27 cellular contexts compared by ENCODE assay signal in genomic region chr4:75505630-75506029, GRCh38. TPM values are rescaled to one million over a fixed set of nuclear protein-coding genes. Genes with fewer than 3 reads are reported as not detected.
DNase-seq lines count a peak whose midpoint lies in the region; ATAC-seq and TF ChIP-seq lines count a peak whose summit lies in the region.
"Had no signal": no experiment of that assay in that cellular context is flagged by ENCODE, and none has a peak within 500 bp of the region (broad histone marks: within the 10 kb centered on the region; RNA-seq: fewer than 3 reads in every experiment).

No MANE protein-coding gene starts in this region.

- H3K4me2 ChIP-seq in hepatocyte = peak overlapping the region; percentile 61
- H3K4me2 ChIP-seq: GM23338 had no signal

- no peak for ATAC-seq in activated CD8-positive, alpha-beta T cell treated with anti-CD3 and anti-CD28 coated beads for 36 hours
- no peak for ATAC-seq in activated CD8-positive, alpha-beta T cell treated with anti-CD3 and anti-CD28 coated beads, Interleukin-2, amount 10 ng/mL, durations not matched to agents 7 days and 5 days
- ATAC-seq in stimulated activated effector memory CD8-positive, alpha-beta T cell treated with anti-CD3 and anti-CD28 coated beads, Interleukin-12 subunit alpha, Interleukin-12 subunit beta, amount 100 ng/mL, for 72 hours = no peak
- ATAC-seq in GM19452 (IDR thresholded peaks at IDR 0.05; ENCODE audit: unreplicated experiment) = no peak
- ATAC-seq: GM23338 had no signal

- intact Hi-C loops in activated CD8-positive, alpha-beta T cell treated with anti-CD3 and anti-CD28 coated beads for 36 hours (cut with micrococcal nuclease) = no loop called here
- intact Hi-C loops in uterus (cut with DNase I; ENCODE audit: low total_unique reads) = no loop called here
- intact Hi-C loops in cardiac septum (cut with DNase I) = no loop called here

- H3K9me3 Mint-ChIP-seq in activated CD8-positive, alpha-beta T cell treated with anti-CD3 and anti-CD28 coated beads for 36 hours = no peaks in the 10 kb centered on the region
- no peaks in the 10 kb centered on the region for H3K9me3 Mint-ChIP-seq in activated CD8-positive, alpha-beta T cell treated with anti-CD3 and anti-CD28 coated beads, Interleukin-2, amount 10 ng/mL, durations not matched to agents 7 days and 5 days (ENCODE audit: insufficient read depth)
- H3K9me3 Mint-ChIP-seq in stimulated activated effector memory CD8-positive, alpha-beta T cell treated with anti-CD3 and anti-CD28 coated beads, Interleukin-12 subunit alpha, Interleukin-12 subunit beta, amount 100 ng/mL, for 72 hours = no peaks in the 10 kb centered on the region
- H3K9me3 Mint-ChIP-seq: GM23338, HFFc6 had no signal

- H3K4me1 ChIP-seq in HEK293 (ENCODE audit: control insufficient read depth, insufficient read depth, low read length) = no peaks in the 10 kb centered on the region
- H3K4me1 ChIP-seq in hepatocyte (ENCODE audit: insufficient read depth) = peaks cover 13% of the 10 kb centered on the region
- H3K4me1 ChIP-seq in uterus = no peaks in the 10 kb centered on the region
- H3K4me1 ChIP-seq: SJSA1 had no signal

- H3K79me2 ChIP-seq in hepatocyte = peaks cover 79% of the 10 kb centered on the region

- peak overlapping the region; percentile 46 for H3K27ac Mint-ChIP-seq in activated CD8-positive, alpha-beta T cell treated with anti-CD3 and anti-CD28 coated beads for 36 hours
- H3K27ac Mint-ChIP-seq in activated CD8-positive, alpha-beta T cell treated with anti-CD3 and anti-CD28 coated beads, Interleukin-2, amount 10 ng/mL, durations not matched to agents 7 days and 5 days = no peak overlapping the region
- peak overlapping the region; percentile 63 for H3K27ac Mint-ChIP-seq in stimulated activated effector memory CD8-positive, alpha-beta T cell treated with anti-CD3 and anti-CD28 coated beads, Interleukin-12 subunit alpha, Interleukin-12 subunit beta, amount 100 ng/mL, for 72 hours
- H3K27ac Mint-ChIP-seq: GM23338, H9, HFFc6 had no signal

- no peaks in the 10 kb centered on the region for H3K27me3 ChIP-seq in hepatocyte
- no peaks in the 10 kb centered on the region for H3K27me3 ChIP-seq in uterus
- H3K27me3 ChIP-seq: SJSA1 had no signal

- H3K27me3 Mint-ChIP-seq in activated CD8-positive, alpha-beta T cell treated with anti-CD3 and anti-CD28 coated beads for 36 hours = no peaks in the 10 kb centered on the region
- no peaks in the 10 kb centered on the region for H3K27me3 Mint-ChIP-seq in activated CD8-positive, alpha-beta T cell treated with anti-CD3 and anti-CD28 coated beads, Interleukin-2, amount 10 ng/mL, durations not matched to agents 7 days and 5 days (ENCODE audit: low read depth)

- CTCF ChIA-PET in activated CD8-positive, alpha-beta T cell treated with anti-CD3 and anti-CD28 coated beads for 36 hours (lab: Charles Lee) = interaction anchor here (1.0 to 1.3 kb wide), 2 partner anchors 8 to 219 kb away, joined by 3 to 6 read pairs; partner anchors contain the start of genes RCHY1, THAP6 and USO1
- CTCF ChIA-PET in activated CD8-positive, alpha-beta T cell treated with anti-CD3 and anti-CD28 coated beads, Interleukin-2, amount 10 ng/mL, durations not matched to agents 7 days and 5 days (lab: Charles Lee) = interaction anchor here (1.0 to 2.3 kb wide), 2 partner anchors 8 to 10 kb away, joined by 3 to 7 read pairs; no protein-coding TSS in a partner anchor
- CTCF ChIA-PET in HEK293 (lab: Yijun Ruan, JAX) = interaction anchor here (0.6 to 0.9 kb wide), 2 partner anchors 25 to 1410 kb away, joined by 3 read pairs; no protein-coding TSS in a partner anchor

- H3K4me3 ChIP-seq in HEK293 (ENCODE audit: low read depth, low read length) (no peak overlapping the region), hepatocyte (no peak overlapping the region), uterus (no peak overlapping the region)
- H3K4me3 ChIP-seq: GM23338, SJSA1 had no signal

- H3K27ac ChIP-seq in HEK293 (ENCODE audit: extremely low read depth, low read depth, low read length) = no peak overlapping the region
- peak overlapping the region; percentile 36 for H3K27ac ChIP-seq in hepatocyte
- H3K27ac ChIP-seq in uterus = no peak overlapping the region
- H3K27ac ChIP-seq: SJSA1 had no signal

- peaks cover 32% of the 10 kb centered on the region for H3K36me3 Mint-ChIP-seq in activated CD8-positive, alpha-beta T cell treated with anti-CD3 and anti-CD28 coated beads for 36 hours (ENCODE audit: low read depth)
- peaks cover 53% of the 10 kb centered on the region for H3K36me3 Mint-ChIP-seq in activated CD8-positive, alpha-beta T cell treated with anti-CD3 and anti-CD28 coated beads, Interleukin-2, amount 10 ng/mL, durations not matched to agents 7 days and 5 days (ENCODE audit: low read depth)
- peaks cover 93% of the 10 kb centered on the region for H3K36me3 Mint-ChIP-seq in stimulated activated effector memory CD8-positive, alpha-beta T cell treated with anti-CD3 and anti-CD28 coated beads, Interleukin-12 subunit alpha, Interleukin-12 subunit beta, amount 100 ng/mL, for 72 hours

- no peak for TF ChIP-seq POLR2A in uterus (IDR thresholded peaks at IDR 0.05)

- TF ChIP-seq CTCF in activated CD8-positive, alpha-beta T cell treated with anti-CD3 and anti-CD28 coated beads for 36 hours (IDR thresholded peaks at IDR 0.05) = no peak
- no peak for TF ChIP-seq CTCF in HEK293 (tag by site-specific recombination; IDR thresholded peaks at IDR 0.05)
- TF ChIP-seq CTCF in hepatocyte (IDR thresholded peaks at IDR 0.05; ENCODE audit: poor library complexity) = no peak
- no peak for TF ChIP-seq CTCF in uterus (IDR thresholded peaks at IDR 0.05)

- POLR2A ChIA-PET in activated CD8-positive, alpha-beta T cell treated with anti-CD3 and anti-CD28 coated beads for 36 hours (lab: Charles Lee) = no interaction called here
- POLR2A ChIA-PET in activated CD8-positive, alpha-beta T cell treated with anti-CD3 and anti-CD28 coated beads, Interleukin-2, amount 10 ng/mL, durations not matched to agents 7 days and 5 days (lab: Charles Lee) = interaction anchor here (1.7 kb wide), 1 partner anchor 9 kb away, joined by 9 read pairs; the partner anchor contains the start of genes RCHY1 and THAP6
- POLR2A ChIA-PET in HEK293 (lab: Yijun Ruan, JAX) = no interaction called here

- DNase-seq in activated CD8-positive, alpha-beta T cell treated with anti-CD3 and anti-CD28 coated beads for 36 hours = no peak
- DNase-seq in activated CD8-positive, alpha-beta T cell treated with anti-CD3 and anti-CD28 coated beads, Interleukin-2, amount 10 ng/mL, durations not matched to agents 7 days and 5 days = no peak
- DNase-seq in hepatocyte (ENCODE audit: low spot score) = no peak
- DNase-seq in stimulated activated effector memory CD8-positive, alpha-beta T cell treated with anti-CD3 and anti-CD28 coated beads, Interleukin-12 subunit alpha, Interleukin-12 subunit beta, amount 100 ng/mL, for 72 hours (ENCODE audit: low spot score in 2 of 2) = no peak
- DNase-seq in uterus = no peak
- DNase-seq in cardiac septum (ENCODE audit: low spot score) = no peak
- DNase-seq: 8988T, ACHN, COR-L47, H9, HFFc6, IMR-90, KG1, NCI-H1048, NCI-H1417, NCI-H1694, NCI-H2029 treated with DMSO at 0.1 percent for 48 hours, NCI-H2227 treated with DMSO at 0.1 percent for 48 hours, NCI-H526 treated with DMSO at 0.1 percent for 48 hours, Right ventricle myocardium superior, RPMI8226 had no signal

- peaks cover 3% of the 10 kb centered on the region for H4K20me1 ChIP-seq in hepatocyte (ENCODE audit: insufficient read depth, poor library complexity, severe bottlenecking)

- peaks cover 25% of the 10 kb centered on the region for H3K4me1 Mint-ChIP-seq in activated CD8-positive, alpha-beta T cell treated with anti-CD3 and anti-CD28 coated beads for 36 hours (ENCODE audit: low read depth)
- H3K4me1 Mint-ChIP-seq in activated CD8-positive, alpha-beta T cell treated with anti-CD3 and anti-CD28 coated beads, Interleukin-2, amount 10 ng/mL, durations not matched to agents 7 days and 5 days (ENCODE audit: low read depth) = peaks cover 14% of the 10 kb centered on the region
- peaks cover 40% of the 10 kb centered on the region for H3K4me1 Mint-ChIP-seq in stimulated activated effector memory CD8-positive, alpha-beta T cell treated with anti-CD3 and anti-CD28 coated beads, Interleukin-12 subunit alpha, Interleukin-12 subunit beta, amount 100 ng/mL, for 72 hours

- H3K36me3 ChIP-seq in HEK293 (ENCODE audit: control insufficient read depth in 2 of 2, insufficient read depth in 1 of 2, low read length in 2 of 2) (peaks cover 5 to 51% of the 10 kb centered on the region in 2 experiments; a peak in 2 of 3 replicates), hepatocyte (replicated peaks; ENCODE audit: insufficient read depth, low read depth) (no peaks in the 10 kb centered on the region), uterus (no peaks in the 10 kb centered on the region)

- H3K9me3 ChIP-seq in HEK293 (ENCODE audit: control insufficient read depth, insufficient read depth, low read depth, low read length) (no peaks in the 10 kb centered on the region), hepatocyte (ENCODE audit: low read depth) (no peaks in the 10 kb centered on the region), uterus (no peaks in the 10 kb centered on the region)
- H3K9me3 ChIP-seq: SJSA1 had no signal

- H3K9me2 ChIP-seq in hepatocyte (replicated peaks; ENCODE audit: insufficient read depth) = no peaks in the 10 kb centered on the region

- H2AFZ ChIP-seq in hepatocyte = no peak overlapping the region
- H2AFZ ChIP-seq: GM23338 had no signal

- 59% methylated on average over 2 of the region's 2 CpGs for WGBS in hepatocyte (ENCODE audit: low lambda C conversion rate, missing lambda C conversion rate)

- no peak overlapping the region for H3K4me3 Mint-ChIP-seq in activated CD8-positive, alpha-beta T cell treated with anti-CD3 and anti-CD28 coated beads for 36 hours
- no peak overlapping the region for H3K4me3 Mint-ChIP-seq in activated CD8-positive, alpha-beta T cell treated with anti-CD3 and anti-CD28 coated beads, Interleukin-2, amount 10 ng/mL, durations not matched to agents 7 days and 5 days
- H3K4me3 Mint-ChIP-seq in stimulated activated effector memory CD8-positive, alpha-beta T cell treated with anti-CD3 and anti-CD28 coated beads, Interleukin-12 subunit alpha, Interleukin-12 subunit beta, amount 100 ng/mL, for 72 hours = no peak overlapping the region
- H3K4me3 Mint-ChIP-seq: GM23338, H9, HFFc6 had no signal

RNA-seq across cellular contexts. Expression of gene RCHY1, which starts 8.6 kb away (rescaled TPM):
- 10 to 100 TPM; 33.1 to 33.3 TPM for total RNA-seq in activated CD8-positive, alpha-beta T cell treated with anti-CD3 and anti-CD28 coated beads for 36 hours
- 10 to 100 TPM; 20.0 to 25.3 TPM for total RNA-seq in activated CD8-positive, alpha-beta T cell treated with anti-CD3 and anti-CD28 coated beads, Interleukin-2, amount 10 ng/mL, durations not matched to agents 7 days and 5 days
- total RNA-seq in hepatocyte = 28.9 and 43.3 TPM in 2 replicates
- polyA plus RNA-seq in hepatocyte = 29.1 and 30.0 TPM in 2 replicates
- total RNA-seq in uterus = 10 to 100 TPM; 26.8 to 64.9 (median 33.5) TPM
- 43.4 TPM for total RNA-seq in cardiac septum

RNA-seq across cellular contexts. Expression of gene THAP6, which starts 8.6 kb away (rescaled TPM):
- 10 to 100 TPM; 16.6 to 19.1 TPM for total RNA-seq in activated CD8-positive, alpha-beta T cell treated with anti-CD3 and anti-CD28 coated beads for 36 hours
- total RNA-seq in activated CD8-positive, alpha-beta T cell treated with anti-CD3 and anti-CD28 coated beads, Interleukin-2, amount 10 ng/mL, durations not matched to agents 7 days and 5 days = 10 to 100 TPM; 16.1 to 16.7 TPM
- total RNA-seq in hepatocyte (19.1 and 20.1 TPM in 2 replicates), uterus (10 to 100 TPM; 25.4 to 77.6 (median 35.8) TPM), cardiac septum (22.6 TPM)
- 11.8 and 13.6 TPM in 2 replicates for polyA plus RNA-seq in hepatocyte

RNA-seq across cellular contexts. Expression of gene ODAPH, which starts 50.2 kb away (rescaled TPM):
- total RNA-seq in activated CD8-positive, alpha-beta T cell treated with anti-CD3 and anti-CD28 coated beads for 36 hours = not detected
- not detected for total RNA-seq in activated CD8-positive, alpha-beta T cell treated with anti-CD3 and anti-CD28 coated beads, Interleukin-2, amount 10 ng/mL, durations not matched to agents 7 days and 5 days
- total RNA-seq in hepatocyte (0.48 and 0.60 TPM in 2 replicates), uterus (not detected), cardiac septum (not detected)
- 3.2 and 5.8 TPM in 2 replicates for polyA plus RNA-seq in hepatocyte
- total RNA-seq: GM23338, H9, HFFc6, IMR-90, NCI-H460, Right ventricle myocardium superior, SJSA1 had no signal
- polyA plus RNA-seq: BJ, GM23338, IMR-90 had no signal
